1 cellular context compared by ENCODE assay signal in the genomic region with DNA sequence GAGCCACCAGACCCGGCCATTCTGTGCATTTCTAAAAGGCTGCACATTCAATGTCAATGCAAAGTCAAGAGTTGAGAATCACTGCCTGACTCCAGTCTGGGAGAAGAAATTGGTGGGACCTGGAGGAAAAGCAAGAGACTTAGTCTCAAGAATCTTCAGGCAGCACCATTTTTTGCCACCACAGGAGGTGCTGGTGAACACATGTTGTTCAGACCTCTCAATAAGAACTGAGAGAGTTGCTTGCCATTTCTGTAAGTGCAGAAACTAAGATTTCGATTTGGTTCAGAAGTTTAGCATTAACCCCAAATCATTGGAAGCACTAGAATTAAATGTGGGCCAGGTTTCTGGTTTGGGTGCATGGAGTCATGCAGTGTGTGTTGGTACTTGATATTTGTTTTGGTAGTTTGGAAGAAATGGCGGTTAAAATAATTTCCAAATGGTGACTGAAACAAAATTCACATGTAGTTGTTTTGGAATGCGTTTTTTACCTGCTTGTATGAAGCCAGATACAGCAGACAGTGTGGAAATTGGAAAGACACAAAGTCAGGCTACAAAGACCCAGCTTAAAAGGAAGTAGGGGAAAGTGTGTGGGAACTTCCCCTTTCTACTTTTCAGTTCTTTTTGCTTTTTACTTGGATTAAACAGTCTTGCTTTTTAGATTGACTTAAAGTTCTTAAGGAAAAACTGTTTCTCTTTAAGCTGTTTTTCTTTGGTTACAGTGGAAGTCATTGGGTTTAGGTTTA.
TF ChIP-seq lines count a peak whose summit lies in the region.

No MANE protein-coding gene starts in this region.

TF ChIP-seq in IMR-90, 13 proteins besides CTCF, POLR2A, EP300 and RAD21:
- no peak for TF ChIP-seq RFX5 (IDR thresholded peaks at IDR 0.05; ENCODE audit: low read depth, low read length)
